ENCODE assay signal across 22 cellular contexts in genomic region chr12:86623267-86623666, GRCh38.
A peak's percentile ranks its signal among the peaks of the same experiment; 100 is the strongest.
DNase-seq lines count a peak whose midpoint lies in the region; ATAC-seq and TF ChIP-seq lines count a peak whose summit lies in the region.
"Had no signal": no experiment of that assay in that cellular context is flagged by ENCODE, and none has a peak within 500 bp of the region (broad histone marks: within the 10 kb centered on the region; RNA-seq: fewer than 3 reads in every experiment).

No MANE protein-coding gene starts in this region.

- ATAC-seq in GM21381 (IDR thresholded peaks at IDR 0.05; ENCODE audit: unreplicated experiment) = no peak
- ATAC-seq: HepG2, Panc1 had no signal

- peak; percentile 7 for DNase-seq in ELR (ENCODE audit: low read depth)
- DNase-seq in M059J (ENCODE audit: low read depth) = peak; percentile 2
- DNase-seq in astrocyte of the spinal cord (ENCODE audit: low read depth, low spot score) = peak; percentile 0
- DNase-seq in myocyte (ENCODE audit: low read depth) = peak; percentile 2
- DNase-seq in NCI-H526 (lab: John Stamatoyannopoulos, UW) = no peak
- no peak for DNase-seq in COR-L47 (lab: John Stamatoyannopoulos, UW)
- DNase-seq: BE2C; GM23248; H7; Karpas-422; MM.1S; NCI-H1417 treated with DMSO at 0.1 percent for 48 hours; NCI-H1694 treated with DMSO at 0.1 percent for 48 hours; NCI-H2081; NCI-H2171 treated with DMSO at 0.1 percent for 48 hours; NCI-H524 treated with DMSO at 0.1 percent for 48 hours; NCI-H82; NK-92 treated with Interleukin-12 subunit alpha and Interleukin-12 subunit beta, amount 100 ng/mL, for 24 hours; SHP77 treated with DMSO at 0.1 percent for 48 hours had no signal

- no peak for TF ChIP-seq CTCF in astrocyte of the spinal cord (IDR thresholded peaks at IDR 0.05; ENCODE audit: low read depth, low read length)

- in situ Hi-C loops in astrocyte of the spinal cord (cut with HindIII; ENCODE audit: low sequenced_read_pairs) = no loop called here

- no peak overlapping the region for H3K4me3 ChIP-seq in astrocyte of the spinal cord (ENCODE audit: low read depth, low read length)
- H3K4me3 ChIP-seq: GM23248 had no signal

Comparison
In these comparisons a context has a peak if more than half of its experiments do, and no peak if none do; other contexts are left out.
1. DNase-seq: peak in ELR (single experiment), M059J (single experiment), astrocyte of the spinal cord (single experiment) and myocyte (single experiment); none in NCI-H526 (0 of 2) and COR-L47 (single experiment).